17 cellular contexts compared by ENCODE assay signal in genomic region chr18:62518460-62519375, GRCh38. TPM values are rescaled to one million over a fixed set of nuclear protein-coding genes. Genes with fewer than 3 reads are reported as not detected.
A peak's percentile ranks its signal among the peaks of the same experiment; 100 is the strongest.
DNase-seq lines count a peak whose midpoint lies in the region; ATAC-seq, FAIRE-seq and TF ChIP-seq lines count a peak whose summit lies in the region.
"Had no signal": no experiment of that assay in that cellular context is flagged by ENCODE, and none has a peak within 500 bp of the region (broad histone marks: within the 10 kb centered on the region; RNA-seq: fewer than 3 reads in every experiment).

No MANE protein-coding gene starts in this region.

- no peak overlapping the region for H3K4me3 ChIP-seq in H1 (ENCODE audit: extremely low read depth in 1 of 4, insufficient read depth in 2 of 4, low read depth in 3 of 4, low read length in 4 of 4)
- H3K4me3 ChIP-seq in parathyroid adenoma (ENCODE audit: low read depth, low read length), result no peak overlapping the region
- H3K4me3 ChIP-seq: GM23248 had no signal

- H2BK5ac ChIP-seq in H1 (ENCODE audit: low read depth, low read length), result no peak overlapping the region
- H2BK5ac ChIP-seq in H9 (ENCODE audit: insufficient read length, low read length), result no peak overlapping the region

- no peak overlapping the region for H3K56ac ChIP-seq in H1 (replicated peaks; ENCODE audit: insufficient read length, low read depth, low read length)
- no peak overlapping the region for H3K56ac ChIP-seq in H9 (ENCODE audit: insufficient read length, low read depth, low read length)

- H3K9ac ChIP-seq in H1 (replicated peaks in 1 of 4; ENCODE audit: extremely low read depth in 1 of 4, low read depth in 3 of 4, low read length in 3 of 4) (no peak overlapping the region), parathyroid adenoma (no peak overlapping the region), H9 (ENCODE audit: extremely low read depth, insufficient read length, low read length) (no peak overlapping the region)
- H3K9ac ChIP-seq: GM23248 had no signal

- peaks cover 24% of the 10 kb centered on the region for H3K27me3 Mint-ChIP-seq in H9 (ENCODE audit: low read depth)
- H3K27me3 Mint-ChIP-seq: IgD-negative memory B cell had no signal

- TF ChIP-seq POLR2A in H1 (IDR thresholded peaks at IDR 0.05; ENCODE audit: control extremely low read depth in 1 of 2, low read depth in 2 of 2, low read length in 2 of 2), result no peak

- H3K4me3 Mint-ChIP-seq in H9, result no peak overlapping the region
- H3K4me3 Mint-ChIP-seq: CD14-positive monocyte had no signal

- no peak overlapping the region for H3K14ac ChIP-seq in H1 (ENCODE audit: insufficient read length)
- no peak overlapping the region for H3K14ac ChIP-seq in H9 (ENCODE audit: insufficient read depth, low read length)

- H2AFZ ChIP-seq in H1 (ENCODE audit: low read length), result no peak overlapping the region
- no peak overlapping the region for H2AFZ ChIP-seq in parathyroid adenoma
- no peak overlapping the region for H2AFZ ChIP-seq in H9 (ENCODE audit: low read length)
- H2AFZ ChIP-seq: GM23248 had no signal

- peak; percentile 27 for DNase-seq in HT1080 (ENCODE audit: low read depth)
- peak; percentile 68 for DNase-seq in RPMI7951 (ENCODE audit: low read depth)
- no peak for DNase-seq in H1 (ENCODE audit: low read depth in 1 of 2, low spot score in 2 of 2)
- no peak for DNase-seq in H9
- no peak for DNase-seq in NCI-H2227 (lab: John Stamatoyannopoulos, UW; ENCODE audit: unreplicated experiment)
- DNase-seq: ACHN, AML-193, DMS153, GM23248, NCI-H187, NCI-H526 treated with DMSO at 0.1 percent for 48 hours, SW 1271 had no signal

- TF ChIP-seq CTCF in H1 (IDR thresholded peaks at IDR 0.05; ENCODE audit: control extremely low read depth in 1 of 3, insufficient read depth in 1 of 3, low read depth in 1 of 3, low read length in 3 of 3) (no peak), parathyroid adenoma (IDR thresholded peaks at IDR 0.05) (no peak), H9 (conservative IDR thresholded peaks at IDR 0.05) (no peak)

- WGBS in H1 (ENCODE audit: extremely low coverage in 1 of 2, insufficient coverage in 1 of 2, insufficient read length in 1 of 2, insufficient replicate concordance in 2 of 2, low coverage in 1 of 2, low lambda C conversion rate in 2 of 2, missing lambda C conversion rate in 1 of 2), 2 experiments, result 89% methylated on average over 9 of the region's 9 CpGs; no CpG with 5 or more reads in 1 of the 2 experiments
- WGBS in H9 (ENCODE audit: extremely low coverage, insufficient read length, low lambda C conversion rate), result no CpG with 5 or more reads among the region's 9 CpGs

- no peaks in the 10 kb centered on the region for H3K36me3 ChIP-seq in H1 (ENCODE audit: control insufficient read depth in 2 of 4, insufficient read depth in 4 of 4, low read length in 3 of 4)
- H3K36me3 ChIP-seq in parathyroid adenoma (ENCODE audit: control insufficient read depth, insufficient read depth, low read length), result no peaks in the 10 kb centered on the region

- no peak overlapping the region for H3K27ac ChIP-seq in H1 (ENCODE audit: low read depth, low read length)
- no peak overlapping the region for H3K27ac ChIP-seq in parathyroid adenoma
- no peak overlapping the region for H3K27ac ChIP-seq in H9 (ENCODE audit: insufficient read length, low read depth, low read length)
- H3K27ac ChIP-seq: GM23248, RWPE1 had no signal

- CTCF ChIA-PET in H1 (lab: Charles Lee; ENCODE audit: partially characterized antibody), result no interaction called here

- H4K8ac ChIP-seq in H1 (ENCODE audit: extremely low read depth, insufficient read depth, low read length), result no peak overlapping the region; the same call in 1 of the 2 replicates
- H4K8ac ChIP-seq in H9 (replicated peaks; ENCODE audit: insufficient read length, low read depth, low read length), result no peak overlapping the region

- H3K4me2 ChIP-seq in H1 (ENCODE audit: insufficient read depth in 1 of 2, low read depth in 2 of 2, low read length in 2 of 2) (no peak overlapping the region), parathyroid adenoma (ENCODE audit: low read length) (peak overlapping the region; percentile 32), H9 (ENCODE audit: insufficient read depth, insufficient read length, low read length) (no peak overlapping the region)

- TF ChIP-seq EP300 in H1 (IDR thresholded peaks at IDR 0.05; ENCODE audit: borderline replicate concordance in 1 of 2, low read depth in 2 of 2, low read length in 2 of 2), result no peak

- no peak overlapping the region for H4K5ac ChIP-seq in H1 (ENCODE audit: insufficient read length, low read depth, low read length)
- no peak overlapping the region for H4K5ac ChIP-seq in H9 (ENCODE audit: insufficient read length, low read depth, low read length)

- peaks cover 0 to 5% (median 0%) of the 10 kb centered on the region in 3 experiments; a peak in 1 of 7 replicates for H3K36me3 Mint-ChIP-seq in H9 (ENCODE audit: insufficient read depth in 1 of 3, low read depth in 3 of 3)

- H3K23me2 ChIP-seq in H1 (ENCODE audit: low read depth, low read length) (peaks cover 4% of the 10 kb centered on the region; the same call in 1 of the 2 replicates), H9 (ENCODE audit: insufficient read length, low read depth, low read length, poor library complexity, severe bottlenecking) (peaks cover 5% of the 10 kb centered on the region)

- H3K9me3 ChIP-seq in H1 (ENCODE audit: insufficient read depth in 2 of 2, low read depth in 1 of 2, low read length in 1 of 2) (no peaks in the 10 kb centered on the region), parathyroid adenoma (ENCODE audit: control insufficient read depth, low read length) (no peaks in the 10 kb centered on the region), H9 (ENCODE audit: control insufficient read depth, low read depth, low read length) (no peaks in the 10 kb centered on the region)

- no peak for ATAC-seq in GM19035 (IDR thresholded peaks at IDR 0.05; ENCODE audit: unreplicated experiment)

- H4K91ac ChIP-seq in H1 (replicated peaks; ENCODE audit: insufficient read length, low read length) (no peak overlapping the region), H9 (ENCODE audit: insufficient read length, low read depth, low read length) (no peak overlapping the region)

- H3K4ac ChIP-seq in H1 (replicated peaks; ENCODE audit: insufficient read length, low read depth, low read length) (no peak overlapping the region), H9 (ENCODE audit: low read depth, low read length) (no peak overlapping the region)

- FAIRE-seq in H1 (lab: Jason Lieb, UNC), result no peak

- no peaks in the 10 kb centered on the region for H3K79me1 ChIP-seq in H1 (ENCODE audit: low read depth, low read length)
- H3K79me1 ChIP-seq in H9 (ENCODE audit: insufficient read depth, low read depth, low read length, poor library complexity, severe bottlenecking), result no peaks in the 10 kb centered on the region

- H3K27me3 ChIP-seq in H1 (replicated peaks in 1 of 4; ENCODE audit: control insufficient read depth in 3 of 4, extremely low read depth in 1 of 4, insufficient read depth in 3 of 4, low read length in 3 of 4), result peaks cover 0 to 9% (median 4%) of the 10 kb centered on the region in 4 experiments; a peak in 3 of 7 replicates
- H3K27me3 ChIP-seq in parathyroid adenoma (ENCODE audit: control insufficient read depth, insufficient read depth, low read length), result no peaks in the 10 kb centered on the region
- H3K27me3 ChIP-seq in H9 (ENCODE audit: insufficient read depth, low read length), result peaks cover 3% of the 10 kb centered on the region; the same call in 1 of the 2 replicates

- H3T11ph ChIP-seq in H9 (ENCODE audit: low read length), result no peak overlapping the region

- H3K4me1 ChIP-seq in H1 (replicated peaks in 1 of 4; ENCODE audit: control insufficient read depth in 3 of 4, insufficient read depth in 4 of 4, low read length in 3 of 4) (no peaks in the 10 kb centered on the region), parathyroid adenoma (peaks cover 3% of the 10 kb centered on the region), H9 (ENCODE audit: insufficient read depth, low read length) (no peaks in the 10 kb centered on the region)

- H2BK12ac ChIP-seq in H1 (ENCODE audit: low read depth, low read length), result no peak overlapping the region
- H2BK12ac ChIP-seq in H9 (ENCODE audit: insufficient read length, low read depth, low read length), result no peak overlapping the region

- H3K79me2 ChIP-seq in H1 (ENCODE audit: control insufficient read depth in 1 of 2, insufficient read depth in 2 of 2, low read length in 2 of 2), result no peaks in the 10 kb centered on the region
- no peaks in the 10 kb centered on the region for H3K79me2 ChIP-seq in parathyroid adenoma
- no peaks in the 10 kb centered on the region for H3K79me2 ChIP-seq in H9 (ENCODE audit: insufficient read depth, low read length)

- peaks cover 6 to 8% of the 10 kb centered on the region in 2 experiments; a peak in 4 of 5 replicates for H3K9me3 Mint-ChIP-seq in H9

- H2AK5ac ChIP-seq in H1 (ENCODE audit: low read depth, low read length) (no peak overlapping the region), H9 (ENCODE audit: insufficient read length, low read length) (no peak overlapping the region)

- H3K18ac ChIP-seq in H1 (ENCODE audit: extremely low read depth, low read length) (no peak overlapping the region), H9 (ENCODE audit: insufficient read length, low read depth, low read length) (no peak overlapping the region)

- H4K20me1 ChIP-seq in H1 (replicated peaks in 1 of 2; ENCODE audit: control insufficient read depth in 1 of 2, insufficient read depth in 2 of 2, low read length in 2 of 2) (peaks cover 0 to 1% of the 10 kb centered on the region in 2 experiments), H9 (ENCODE audit: control insufficient read depth, insufficient read depth, insufficient read length) (no peaks in the 10 kb centered on the region)

- no peak for TF ChIP-seq RAD21 in H1 (IDR thresholded peaks at IDR 0.05 in 1 of 2, conservative IDR thresholded peaks at IDR 0.05 in 1 of 2; ENCODE audit: low read depth in 2 of 2, low read length in 2 of 2)

- H3K4me1 Mint-ChIP-seq in H9, result peaks cover 9 to 10% of the 10 kb centered on the region in 2 experiments; a peak in 3 of 4 replicates

- POLR2A ChIA-PET in H1 (lab: Charles Lee; ENCODE audit: partially characterized antibody), result no interaction called here

- no peak overlapping the region for H2BK20ac ChIP-seq in H1 (ENCODE audit: low read length)
- no peak overlapping the region for H2BK20ac ChIP-seq in H9 (ENCODE audit: low read depth, low read length, poor library complexity, severe bottlenecking)

- no peak overlapping the region for H2BK120ac ChIP-seq in H1 (replicated peaks; ENCODE audit: low read depth, low read length)
- no peak overlapping the region for H2BK120ac ChIP-seq in H9 (ENCODE audit: low read depth, low read length, poor library complexity, severe bottlenecking)

- H2BK15ac ChIP-seq in H1 (ENCODE audit: low read length), result no peak overlapping the region
- no peak overlapping the region for H2BK15ac ChIP-seq in H9 (ENCODE audit: low read depth, low read length)

- no peak overlapping the region for H3K27ac Mint-ChIP-seq in H9
- H3K27ac Mint-ChIP-seq: IgD-negative memory B cell had no signal

- H3K23ac ChIP-seq in H1 (ENCODE audit: insufficient read length) (no peak overlapping the region), H9 (ENCODE audit: insufficient read length, low read depth, low read length) (no peak overlapping the region)

RNA-seq across cellular contexts. Expression of gene ZCCHC2, which starts 4.1 kb away (rescaled TPM):
- 10.5 and 12.6 TPM in 2 replicates for total RNA-seq in HT1080 (2014; rRNA removed; shearing (Covaris generic))
- 5.7 and 7.3 TPM in 2 replicates for polyA plus RNA-seq in HT1080 (2015; cell fraction: cytosol; rRNA removed)
- 6.8 and 6.9 TPM in 2 replicates for polyA plus RNA-seq in HT1080 (2015; cell fraction: nucleus; rRNA removed)
- total RNA-seq in RPMI7951 (2014; rRNA removed; shearing (Covaris generic)), result 2.1 and 3.8 TPM in 2 replicates
- 16.6 and 18.6 TPM in 2 replicates for total RNA-seq in H1 (2021; fragmentation: NEBNext Ultra II Directional; extraction: Animal tissue kit (Norgen Biotek cat#: 25700))
- polyA plus RNA-seq in H1 (2011; rRNA removed), result 12.2 and 13.5 TPM in 2 replicates
- 8.9 TPM for polyA plus RNA-seq in H1 (2011; cell fraction: cytosol; rRNA removed)
- 13.0 TPM for polyA plus RNA-seq in H1 (2011; cell fraction: nucleus; rRNA removed)
- 7.1 to 10.6 TPM (median 9.3 TPM) in 4 replicates for polyA plus RNA-seq in H1 (2012, experiment 1 of 2)
- 3.5 TPM for polyA plus RNA-seq in H1 (2012, experiment 2 of 2)
- polyA plus RNA-seq in H1 (2013, experiment 1 of 2), result 7.0 TPM
- 7.5 TPM for polyA plus RNA-seq in H1 (2013, experiment 2 of 2)
- 33.3 and 35.5 TPM in 2 replicates for polyA minus RNA-seq in H1 (2011; rRNA and poly(A)+ RNA removed)
- 19.5 TPM for polyA minus RNA-seq in H1 (2011; cell fraction: cytosol; rRNA and poly(A)+ RNA removed)
- 38.6 TPM for polyA minus RNA-seq in H1 (2011; cell fraction: nucleus; rRNA and poly(A)+ RNA removed)
- 12.1 and 12.4 TPM in 2 replicates for total RNA-seq in H9 (2021)

Comparison
In these comparisons a context has a peak if more than half of its experiments do, and no peak if none do; other contexts are left out.
1. DNase-seq: peak in HT1080 (single experiment) and RPMI7951 (single experiment); none in H1 (0 of 2), H9 (single experiment) and NCI-H2227 (single experiment).